In genomic region chr1:15409400-15410222, GRCh38 we compare ENCODE assay signal across 8 cellular contexts. TPM values are rescaled to one million over a fixed set of nuclear protein-coding genes. Genes with fewer than 3 reads are reported as not detected.
DNase-seq lines count a peak whose midpoint lies in the region; ATAC-seq and TF ChIP-seq lines count a peak whose summit lies in the region.

Gene EFHD2 (plus strand): TSS chr1:15409888. CDS start chr1:15409972, 84 bp downstream.

- no TSS peak for BruUV-seq in Panc1 (replicated peaks; lab: Mats Ljungman, UMichigan)

- H3K9me3 ChIP-seq in Panc1 (ENCODE audit: control insufficient read depth, insufficient read depth, low read depth, low read length) = no peaks in the 10 kb centered on the region
- H3K9me3 ChIP-seq in esophagus squamous epithelium = no peaks in the 10 kb centered on the region

- in situ Hi-C loops in Panc1 (cut with HindIII; ENCODE audit: low pct_unique_long_range_greater_than_20kb, low sequenced_read_pairs) = no loop called here

- peak within 1 kb of the TSS; percentile 97 to 100 (median 99) for H3K27ac Mint-ChIP-seq in naive B cell
- peak within 1 kb of the TSS; percentile 94 for H3K27ac Mint-ChIP-seq in stimulated activated effector memory CD8-positive, alpha-beta T cell treated with anti-CD3 and anti-CD28 coated beads, Interleukin-12 subunit alpha, Interleukin-12 subunit beta, amount 100 ng/mL, for 72 hours

- H3K27ac ChIP-seq in Panc1 (ENCODE audit: low read length) (peak within 1 kb of the TSS; percentile 92), esophagus squamous epithelium (peak within 1 kb of the TSS; percentile 80 to 94 (median 88))

- H3K36me3 ChIP-seq in Panc1 (ENCODE audit: control insufficient read depth, insufficient read depth, low read length) (no peaks in the 10 kb centered on the region; the same call in 1 of the 2 replicates), esophagus squamous epithelium (peaks cover 0 to 11% (median 0%) of the 10 kb centered on the region in 3 donors)

- POLR2A ChIA-PET in Panc1 (lab: Charles Lee) = no interaction called here

- H3K36me3 Mint-ChIP-seq in naive B cell = no peaks in the 10 kb centered on the region
- H3K36me3 Mint-ChIP-seq in stimulated activated effector memory CD8-positive, alpha-beta T cell treated with anti-CD3 and anti-CD28 coated beads, Interleukin-12 subunit alpha, Interleukin-12 subunit beta, amount 100 ng/mL, for 72 hours = peaks cover 41% of the 10 kb centered on the region

- intact Hi-C loops in Panc1 (cut with micrococcal nuclease; ENCODE audit: unreplicated experiment) = no loop called here
- intact Hi-C loops in esophagus squamous epithelium (cut with DNase I) = no loop called here

- H3K4me3 ChIP-seq in Panc1 (ENCODE audit: low read depth in 2 of 2, low read length in 2 of 2) (peak within 1 kb of the TSS; percentile 75 to 87), esophagus squamous epithelium (peak within 1 kb of the TSS; percentile 68 to 99 (median 88))

- H3K27me3 ChIP-seq in Panc1 (ENCODE audit: control insufficient read depth, insufficient read depth, low read length) (no peaks in the 10 kb centered on the region), esophagus squamous epithelium (no peaks in the 10 kb centered on the region)

- TF ChIP-seq POLR2A in esophagus squamous epithelium (IDR thresholded peaks at IDR 0.05) = peak in 3 of 4 donors; percentile 83 to 96 (median 93)

- H3K4me3 Mint-ChIP-seq in naive B cell = peak within 1 kb of the TSS; percentile 88 to 96 (median 95)
- H3K4me3 Mint-ChIP-seq in stimulated activated effector memory CD8-positive, alpha-beta T cell treated with anti-CD3 and anti-CD28 coated beads, Interleukin-12 subunit alpha, Interleukin-12 subunit beta, amount 100 ng/mL, for 72 hours = peak within 1 kb of the TSS; percentile 96

- H3K9me3 Mint-ChIP-seq in naive B cell = no peaks in the 10 kb centered on the region
- no peaks in the 10 kb centered on the region for H3K9me3 Mint-ChIP-seq in stimulated activated effector memory CD8-positive, alpha-beta T cell treated with anti-CD3 and anti-CD28 coated beads, Interleukin-12 subunit alpha, Interleukin-12 subunit beta, amount 100 ng/mL, for 72 hours

- WGBS in esophagus squamous epithelium, 2 donors = 0% methylated on average over 7 to 9 of the region's 99 CpGs

- H3K4me1 ChIP-seq in Panc1 (ENCODE audit: control insufficient read depth, insufficient read depth, low read length) (peaks cover 38% of the 10 kb centered on the region), esophagus squamous epithelium (peaks cover 11 to 66% (median 54%) of the 10 kb centered on the region in 3 donors)

- ATAC-seq in GM21381 (IDR thresholded peaks at IDR 0.05; ENCODE audit: unreplicated experiment) (peak; percentile 78), Panc1 (peak; percentile 94), naive B cell (ENCODE audit: low read depth in 2 of 2) (peak; percentile 69 to 70)
- ATAC-seq in stimulated activated effector memory CD8-positive, alpha-beta T cell treated with anti-CD3 and anti-CD28 coated beads, Interleukin-12 subunit alpha, Interleukin-12 subunit beta, amount 100 ng/mL, for 72 hours = peak; percentile 83

- TF ChIP-seq CTCF in Panc1 (IDR thresholded peaks at IDR 0.05) = no peak
- peak in 1 of 6 experiments; percentile 9 for TF ChIP-seq CTCF in esophagus squamous epithelium (IDR thresholded peaks at IDR 0.05)

- DNase-seq in COR-L47 (lab: John Stamatoyannopoulos, UW) (peak; percentile 88), HuH-7 (ENCODE audit: low spot score) (peak; percentile 93), Panc1 (ENCODE audit: low read depth, low spot score) (no peak), esophagus squamous epithelium (lab: John Stamatoyannopoulos, UW) (no peak), naive B cell (peak; percentile 86)
- peak; percentile 89 to 91 for DNase-seq in activated T-cell treated with anti-CD3 and anti-CD28 coated beads, Interleukin-2, amount 50 U/mL, for 48 hours
- DNase-seq in stimulated activated effector memory CD8-positive, alpha-beta T cell treated with anti-CD3 and anti-CD28 coated beads, Interleukin-12 subunit alpha, Interleukin-12 subunit beta, amount 100 ng/mL, for 72 hours (ENCODE audit: low spot score in 2 of 2) = peak; percentile 71 to 89

- H3K4me1 Mint-ChIP-seq in naive B cell = peaks cover 23 to 48% (median 43%) of the 10 kb centered on the region in 3 donors
- H3K4me1 Mint-ChIP-seq in stimulated activated effector memory CD8-positive, alpha-beta T cell treated with anti-CD3 and anti-CD28 coated beads, Interleukin-12 subunit alpha, Interleukin-12 subunit beta, amount 100 ng/mL, for 72 hours = peaks cover 76% of the 10 kb centered on the region

- CTCF ChIA-PET in Panc1 (lab: Charles Lee) = no interaction called here

- peaks cover 0 to 14% (median 12%) of the 10 kb centered on the region in 3 donors for H3K27me3 Mint-ChIP-seq in naive B cell

RNA-seq across cellular contexts. Expression of gene EFHD2, which starts in this region (rescaled TPM):
- 90.8 TPM for total RNA-seq in Panc1 (2021; ENCODE audit: unreplicated experiment)
- 96.2 TPM for polyA plus RNA-seq in Panc1 (2012; ENCODE audit: insufficient read length)
- total RNA-seq in esophagus squamous epithelium = 10 to 100 TPM; 47.5 to 79.5 (median 61.0) TPM
- polyA plus RNA-seq in naive B cell (ENCODE audit: low read depth in 6 of 6) = 10 to 100 TPM; 34.1 to 49.5 (median 44.3) TPM

Comparison
In these comparisons a context has a peak if more than half of its experiments do, and no peak if none do; other contexts are left out.
1. DNase-seq: peak in COR-L47 (single experiment), HuH-7 (single experiment), activated T-cell treated with anti-CD3 and anti-CD28 coated beads, Interleukin-2, amount 50 U/mL, for 48 hours (2 of 2), naive B cell (single experiment) and stimulated activated effector memory CD8-positive, alpha-beta T cell treated with anti-CD3 and anti-CD28 coated beads, Interleukin-12 subunit alpha, Interleukin-12 subunit beta, amount 100 ng/mL, for 72 hours (2 of 2); none in Panc1 (single experiment) and esophagus squamous epithelium (single experiment).
2. Peak in every context shown above with its lines, with median percentiles within 50 percentile points of each other: ATAC-seq.